26 cellular contexts compared by ENCODE assay signal in the genomic region with DNA sequence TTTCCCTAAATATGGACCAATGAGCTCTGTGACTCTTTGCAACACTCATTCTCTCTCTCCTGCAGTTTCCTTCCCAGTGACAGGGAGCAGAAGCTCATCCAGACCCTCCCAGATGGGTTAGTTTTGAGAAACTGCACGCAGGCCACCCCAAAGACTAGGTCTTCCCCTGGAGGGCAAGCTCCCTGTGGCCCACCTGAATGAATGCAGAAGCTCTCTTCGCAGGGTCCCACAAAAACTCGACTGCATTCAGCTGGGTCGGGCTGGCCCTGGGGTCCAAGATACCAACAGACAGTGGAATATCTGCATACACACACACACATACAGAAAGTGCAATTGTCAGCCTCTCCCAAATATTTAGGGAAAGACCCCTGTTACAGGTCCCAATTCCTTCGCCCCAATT. TPM values are rescaled to one million over a fixed set of nuclear protein-coding genes. Genes with fewer than 3 reads are reported as not detected.
A peak's percentile ranks its signal among the peaks of the same experiment; 100 is the strongest.
DNase-seq lines count a peak whose midpoint lies in the region; FAIRE-seq and TF ChIP-seq lines count a peak whose summit lies in the region.
"Had no signal": no experiment of that assay in that cellular context is flagged by ENCODE, and none has a peak within 500 bp of the region (broad histone marks: within the 10 kb centered on the region; RNA-seq: fewer than 3 reads in every experiment).

No MANE protein-coding gene starts in this region.

- H3K27me3 Mint-ChIP-seq in MCF 10A (ENCODE audit: insufficient read depth, unreplicated experiment): no peaks in the 10 kb centered on the region

- 92% methylated on average over 5 of the region's 5 CpGs for WGBS in mammary epithelial cell (ENCODE audit: low coverage, missing lambda C conversion rate)

- no peak overlapping the region for H3K9ac ChIP-seq in mammary epithelial cell (ENCODE audit: insufficient read depth, low read length)
- no peak overlapping the region for H3K9ac ChIP-seq in kidney (ENCODE audit: low read length in 2 of 2)
- H3K9ac ChIP-seq: BLaER1 treated with 17β-estradiol and CSF1 and Interleukin-3, amounts not matched to agents 10 nM and 100 nM; GM23248 had no signal

- H3K4me3 ChIP-seq in mammary epithelial cell (replicated peaks in 1 of 3; ENCODE audit: insufficient read depth in 1 of 3, low read depth in 2 of 3, low read length in 3 of 3) (no peak overlapping the region), kidney (ENCODE audit: low read length in 2 of 2) (no peak overlapping the region)
- H3K4me3 ChIP-seq: A549; BLaER1 treated with 17β-estradiol and CSF1 and Interleukin-3, amounts not matched to agents 10 nM and 100 nM; GM12878; GM23248 had no signal

- H3K27ac Mint-ChIP-seq in MCF 10A (ENCODE audit: low read depth, unreplicated experiment): no peak overlapping the region
- H3K27ac Mint-ChIP-seq: CD4-positive, alpha-beta T cell; CD8-positive, alpha-beta memory T cell had no signal

- H3K36me3 Mint-ChIP-seq in MCF 10A (ENCODE audit: insufficient read depth, unreplicated experiment): peaks cover 43% of the 10 kb centered on the region
- H3K36me3 Mint-ChIP-seq: CD14-positive monocyte; CD8-positive, alpha-beta memory T cell had no signal

- BruUV-seq in MCF 10A (replicated peaks; lab: Mats Ljungman, UMichigan): TSS peak; percentile 11
- BruUV-seq in mammary epithelial cell (replicated peaks; lab: Mats Ljungman, UMichigan): no TSS peak

- H3K4me2 ChIP-seq in mammary epithelial cell (ENCODE audit: insufficient read depth, low read depth, low read length): no peak overlapping the region
- H3K4me2 ChIP-seq: A549; BLaER1 treated with 17β-estradiol and CSF1 and Interleukin-3, amounts not matched to agents 10 nM and 100 nM had no signal

- H3K9me3 ChIP-seq in mammary epithelial cell (replicated peaks; ENCODE audit: insufficient read depth, low read length) (no peaks in the 10 kb centered on the region), kidney (ENCODE audit: control insufficient read depth in 1 of 2, low read length in 2 of 2) (no peaks in the 10 kb centered on the region)
- H3K9me3 ChIP-seq: A549; BE2C; BLaER1 treated with 17β-estradiol and CSF1 and Interleukin-3, amounts not matched to agents 10 nM and 100 nM had no signal

- H3K4me1 ChIP-seq in mammary epithelial cell (ENCODE audit: insufficient read depth, low read length) (no peaks in the 10 kb centered on the region), kidney (ENCODE audit: control insufficient read depth in 1 of 2, insufficient read depth in 1 of 2, low read depth in 1 of 2, low read length in 2 of 2) (peaks cover 0 to 13% of the 10 kb centered on the region in 2 donors)
- H3K4me1 ChIP-seq: A549, BE2C had no signal

- no peak for TF ChIP-seq CTCF in MCF 10A (IDR thresholded peaks at IDR 0.05; ENCODE audit: unreplicated experiment)
- TF ChIP-seq CTCF in mammary epithelial cell (conservative IDR thresholded peaks at IDR 0.05 in 1 of 2, IDR thresholded peaks at IDR 0.05 in 1 of 2; ENCODE audit: extremely low read depth in 1 of 2, insufficient read depth in 1 of 2, low read depth in 1 of 2, low read length in 2 of 2): no peak
- no peak for TF ChIP-seq CTCF in RWPE1 (conservative IDR thresholded peaks at IDR 0.05; ENCODE audit: low read depth)
- TF ChIP-seq CTCF in kidney (IDR thresholded peaks at IDR 0.05; ENCODE audit: borderline replicate concordance, extremely low read depth, insufficient read depth): no peak

- H3K36me3 ChIP-seq in mammary epithelial cell (ENCODE audit: insufficient read depth, low read length) (peaks cover 14% of the 10 kb centered on the region), kidney (ENCODE audit: control insufficient read depth in 1 of 2, insufficient read depth in 2 of 2, low read length in 2 of 2) (peaks cover 44 to 47% of the 10 kb centered on the region in 2 donors)
- H3K36me3 ChIP-seq: BE2C; BLaER1 treated with 17β-estradiol and CSF1 and Interleukin-3, amounts not matched to agents 10 nM and 100 nM had no signal

- H2AFZ ChIP-seq in mammary epithelial cell (ENCODE audit: low read depth, low read length): no peak overlapping the region
- H2AFZ ChIP-seq: GM23248 had no signal

- no peak for FAIRE-seq in kidney (lab: Jason Lieb, UNC)
- FAIRE-seq: A549, D721Med, GM12878, GM19239, H1 had no signal

- H4K20me1 ChIP-seq in mammary epithelial cell (ENCODE audit: insufficient read depth, low read length): no peaks in the 10 kb centered on the region

- H3K9me3 Mint-ChIP-seq in MCF 10A (ENCODE audit: unreplicated experiment): no peaks in the 10 kb centered on the region
- H3K9me3 Mint-ChIP-seq: CD4-positive, alpha-beta T cell; CD8-positive, alpha-beta memory T cell had no signal

- in situ Hi-C loops in mammary epithelial cell (cut with MboI; ENCODE audit: low sequenced_read_pairs in 2 of 2): no loop called here

- no peaks in the 10 kb centered on the region for H3K4me1 Mint-ChIP-seq in MCF 10A (ENCODE audit: insufficient read depth, unreplicated experiment)
- H3K4me1 Mint-ChIP-seq: CD14-positive monocyte; CD8-positive, alpha-beta memory T cell had no signal

- H3K79me2 ChIP-seq in mammary epithelial cell (ENCODE audit: insufficient read depth, low read length): peaks cover 38% of the 10 kb centered on the region

- no peaks in the 10 kb centered on the region for H3K27me3 ChIP-seq in mammary epithelial cell (ENCODE audit: insufficient read depth, low read length)
- H3K27me3 ChIP-seq: BE2C; BLaER1 treated with 17β-estradiol and CSF1 and Interleukin-3, amounts not matched to agents 10 nM and 100 nM had no signal

- CTCF ChIA-PET in MCF 10A (lab: Yijun Ruan, JAX): interaction anchor here (0.5 to 1.3 kb wide), 8 partner anchors 8 to 273 kb away, joined by 3 to 5 read pairs (median 4); no protein-coding TSS in a partner anchor
- CTCF ChIA-PET in mammary epithelial cell (lab: Charles Lee; ENCODE audit: low non-redundant PET): no interaction called here
- CTCF ChIA-PET in RWPE1 (lab: Yijun Ruan, JAX): interaction anchor here (1.0 kb wide), 1 partner anchor 9 kb away, joined by 4 read pairs; no protein-coding TSS in a partner anchor

- DNase-seq in MCF 10A (ENCODE audit: unreplicated experiment): no peak
- DNase-seq in mammary epithelial cell: no peak
- no peak for DNase-seq in RWPE1 (ENCODE audit: low spot score)
- peak; percentile 26 for DNase-seq in kidney
- DNase-seq in HuH-7.5 (ENCODE audit: low spot score): no peak
- no peak for DNase-seq in NCI-H82 treated with DMSO at 0.1 percent for 48 hours (lab: John Stamatoyannopoulos, UW; ENCODE audit: unreplicated experiment)
- DNase-seq: 8988T; ACHN; AML-193; BE2C; CD4-positive, alpha-beta T cell; CD8-positive, alpha-beta memory T cell; DMS 273 treated with DMSO at 0.1 percent for 48 hours; DMS79; EL; GDM1; GM23248; H7; HCEC 1CT had no signal

- intact Hi-C loops in MCF 10A (cut with micrococcal nuclease) (no loop called here), mammary epithelial cell (cut with micrococcal nuclease) (no loop called here), kidney (cut with DNase I) (no loop called here)

- H3K27ac ChIP-seq in mammary epithelial cell (ENCODE audit: insufficient read depth, low read depth, low read length) (no peak overlapping the region), RWPE1 (peak overlapping the region; percentile 39; the same call in 1 of the 2 replicates), kidney (ENCODE audit: low read depth in 2 of 2, low read length in 2 of 2) (no peak overlapping the region)
- H3K27ac ChIP-seq: A549; BLaER1 treated with 17β-estradiol and CSF1 and Interleukin-3, amounts not matched to agents 10 nM and 100 nM; GM23248 had no signal

- H3K4me3 Mint-ChIP-seq in MCF 10A (ENCODE audit: unreplicated experiment): no peak overlapping the region
- H3K4me3 Mint-ChIP-seq: CD14-positive monocyte; CD4-positive, alpha-beta T cell; CD8-positive, alpha-beta memory T cell had no signal

- dilution Hi-C loops in mammary epithelial cell (cut with HindIII; ENCODE audit: low sequenced_read_pairs): no loop called here

- POLR2A ChIA-PET in MCF 10A (lab: Yijun Ruan, JAX): interaction anchor here (0.8 to 1.1 kb wide), 2 partner anchors 14 to 28 kb away, joined by 3 read pairs; no protein-coding TSS in a partner anchor
- POLR2A ChIA-PET in RWPE1 (lab: Yijun Ruan, JAX; ENCODE audit: low non-redundant PET): no interaction called here

RNA-seq across cellular contexts. Expression of a gene that starts 37.0 kb away (rescaled TPM):
- total RNA-seq in MCF 10A (2022): 22.6 and 24.3 TPM in 2 replicates
- 100 to 1,000 TPM in 1 of 2 donors, 10 to 100 TPM in 1; 50.5 to 174 TPM for total RNA-seq in mammary epithelial cell
- 62.2 TPM for polyA plus RNA-seq in mammary epithelial cell
- 543 TPM for polyA minus RNA-seq in mammary epithelial cell
- 172 TPM for total RNA-seq in kidney
- 44.4 TPM for polyA plus RNA-seq in kidney (ENCODE audit: insufficient read depth, low read depth, low replicate concordance)
- total RNA-seq: GM23248 had no signal
- polyA plus RNA-seq: GM23248 had no signal
